ENCODE assay signal across 18 cellular contexts in the genomic region with DNA sequence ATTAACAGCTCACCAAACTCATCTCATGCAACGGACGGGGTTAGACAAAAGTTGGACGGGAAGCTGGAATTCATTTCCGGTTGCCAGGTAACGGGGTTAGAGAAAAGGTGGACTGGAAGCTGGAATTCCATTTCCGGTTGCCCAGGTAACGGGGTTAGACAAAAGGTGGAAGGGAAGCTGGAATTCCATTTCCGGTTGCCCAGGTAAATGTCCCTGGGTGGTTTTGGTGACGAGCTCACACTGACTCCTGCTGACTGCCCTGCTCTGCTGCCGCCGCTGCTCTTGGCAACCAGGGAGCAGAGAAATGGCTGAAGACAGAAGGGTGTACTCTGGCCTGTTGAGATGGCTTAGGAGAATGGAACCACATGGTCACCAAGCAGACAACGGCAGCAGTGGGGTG.
DNase-seq lines count a peak whose midpoint lies in the region; ATAC-seq and TF ChIP-seq lines count a peak whose summit lies in the region.
"Had no signal": no experiment of that assay in that cellular context is flagged by ENCODE, and none has a peak within 500 bp of the region (broad histone marks: within the 10 kb centered on the region; RNA-seq: fewer than 3 reads in every experiment).

No MANE protein-coding gene starts in this region.

- H3K9me3 ChIP-seq in T-helper 17 cell (ENCODE audit: control insufficient read depth, low read length, poor library complexity, severe bottlenecking) (no peaks in the 10 kb centered on the region), iPS DF 6.9 (ENCODE audit: control insufficient read depth, insufficient read depth, low read length) (no peaks in the 10 kb centered on the region), trophoblast cell (ENCODE audit: insufficient read depth, low read depth, low read length) (no peaks in the 10 kb centered on the region)
- H3K9me3 ChIP-seq: SJCRH30 had no signal

- DNase-seq in GM23338 (ENCODE audit: low spot score): peak; percentile 93
- DNase-seq in T-helper 17 cell: no peak
- peak; percentile 55 for DNase-seq in iPS DF 6.9 (ENCODE audit: low read depth, low spot score)
- no peak for DNase-seq in trophoblast cell
- DNase-seq in DMS79 treated with DMSO at 0.1 percent for 48 hours (lab: John Stamatoyannopoulos, UW): no peak
- DNase-seq in NCI-H1436 (lab: John Stamatoyannopoulos, UW): no peak
- DNase-seq: CD8-positive, alpha-beta memory T cell; NCI-H1092; NCI-H1930; NCI-H524; NK-92 treated with Interleukin-12 subunit alpha and Interleukin-12 subunit beta, amount 100 ng/mL, for 24 hours; OCI-M1; RPMI8226; SJCRH30 had no signal

- H3K27me3 Mint-ChIP-seq in GM23338 (ENCODE audit: insufficient read depth, low read depth, poor library complexity) (peaks cover 3% of the 10 kb centered on the region), T-helper 17 cell (no peaks in the 10 kb centered on the region)
- H3K27me3 Mint-ChIP-seq: B cell; CD8-positive, alpha-beta memory T cell had no signal

- H3K27ac Mint-ChIP-seq in GM23338 (no peak overlapping the region), T-helper 17 cell (peak overlapping the region; percentile 41)
- H3K27ac Mint-ChIP-seq: B cell had no signal

- H3K4me1 Mint-ChIP-seq in GM23338 (peaks cover 31% of the 10 kb centered on the region), T-helper 17 cell (peaks cover 6% of the 10 kb centered on the region)
- H3K4me1 Mint-ChIP-seq: CD8-positive, alpha-beta memory T cell had no signal

- H3K9ac ChIP-seq in trophoblast cell (ENCODE audit: low read length): no peak overlapping the region
- H3K9ac ChIP-seq: KMS-11 had no signal

- H2BK120ac ChIP-seq in trophoblast cell (ENCODE audit: insufficient read depth, low read length, poor library complexity): no peak overlapping the region

- H3K4me3 ChIP-seq in GM23338 (no peak overlapping the region), iPS DF 6.9 (ENCODE audit: low read length) (no peak overlapping the region), trophoblast cell (ENCODE audit: low read depth, low read length) (no peak overlapping the region)
- H3K4me3 ChIP-seq: SJCRH30 had no signal

- H3K14ac ChIP-seq in trophoblast cell (ENCODE audit: low read length): peak overlapping the region; percentile 20

- WGBS in iPS DF 6.9 (ENCODE audit: insufficient coverage, insufficient read length): no CpG with 5 or more reads among the region's 12 CpGs
- WGBS in trophoblast cell (ENCODE audit: extremely low coverage, insufficient coverage, insufficient read length): no CpG with 5 or more reads among the region's 12 CpGs

- no peak overlapping the region for H3K18ac ChIP-seq in trophoblast cell (ENCODE audit: low read length)

- H3K23ac ChIP-seq in trophoblast cell (ENCODE audit: low read length): no peak overlapping the region

- H3K9me3 Mint-ChIP-seq in GM23338: peaks cover 5% of the 10 kb centered on the region
- H3K9me3 Mint-ChIP-seq: CD8-positive, alpha-beta memory T cell had no signal

- H3K4me2 ChIP-seq in GM23338 (no peak overlapping the region), trophoblast cell (ENCODE audit: low read length) (no peak overlapping the region)
- H3K4me2 ChIP-seq: KMS-11 had no signal

- H3K27me3 ChIP-seq in GM23338 (ENCODE audit: insufficient read depth) (no peaks in the 10 kb centered on the region), iPS DF 6.9 (ENCODE audit: control insufficient read depth, insufficient read depth, low read length) (no peaks in the 10 kb centered on the region; the same call in 1 of the 2 replicates), trophoblast cell (ENCODE audit: insufficient read depth, low read length) (no peaks in the 10 kb centered on the region)
- H3K27me3 ChIP-seq: SJCRH30 had no signal

- H4K91ac ChIP-seq in trophoblast cell (ENCODE audit: low read depth, low read length): no peak overlapping the region

- no peak overlapping the region for H3K4me3 Mint-ChIP-seq in GM23338
- H3K4me3 Mint-ChIP-seq in T-helper 17 cell: no peak overlapping the region
- H3K4me3 Mint-ChIP-seq: B cell; CD8-positive, alpha-beta memory T cell had no signal

- TF ChIP-seq CTCF in GM23338 (conservative IDR thresholded peaks at IDR 0.05; ENCODE audit: low read depth in 2 of 2): peak; percentile 24 to 58; a peak in 3 of 4 replicates

- H3K79me1 ChIP-seq in trophoblast cell (ENCODE audit: low read length): peaks cover 4% of the 10 kb centered on the region

- no peak overlapping the region for H2BK5ac ChIP-seq in trophoblast cell (ENCODE audit: low read depth, low read length, poor library complexity)

- no peak overlapping the region for H4K8ac ChIP-seq in trophoblast cell (ENCODE audit: low read depth, low read length)

- H3K4ac ChIP-seq in trophoblast cell (ENCODE audit: low read depth, low read length): no peak overlapping the region

- no peaks in the 10 kb centered on the region for H3K9me2 ChIP-seq in GM23338 (ENCODE audit: insufficient read depth)

- peak; percentile 75 for ATAC-seq in GM23338
- ATAC-seq in T-helper 17 cell: no peak
- ATAC-seq in HG02610 (IDR thresholded peaks at IDR 0.05; ENCODE audit: unreplicated experiment): no peak
- ATAC-seq: HepG2 had no signal

- H2BK12ac ChIP-seq in trophoblast cell (ENCODE audit: low read length): peak overlapping the region; percentile 15

- H4K20me1 ChIP-seq in GM23338 (replicated peaks; ENCODE audit: insufficient read depth): no peaks in the 10 kb centered on the region

- H4K12ac ChIP-seq in trophoblast cell (ENCODE audit: low read depth, low read length): no peak overlapping the region

- H3K79me2 ChIP-seq in GM23338 (replicated peaks; ENCODE audit: insufficient read depth): no peaks in the 10 kb centered on the region
- no peaks in the 10 kb centered on the region for H3K79me2 ChIP-seq in trophoblast cell (ENCODE audit: control insufficient read depth, insufficient read depth, low read length, poor library complexity)

- H3K27ac ChIP-seq in GM23338 (ENCODE audit: low read depth) (peak overlapping the region; percentile 84), iPS DF 6.9 (ENCODE audit: low read length) (no peak overlapping the region), trophoblast cell (ENCODE audit: low read depth, low read length) (no peak overlapping the region)
- H3K27ac ChIP-seq: KMS-11, SJCRH30 had no signal

- H3F3A ChIP-seq in GM23338 (replicated peaks; ENCODE audit: low read depth): peaks cover 9% of the 10 kb centered on the region; the same call in 1 of the 2 replicates

- H2AFZ ChIP-seq in GM23338 (no peak overlapping the region), trophoblast cell (ENCODE audit: insufficient read depth, low read length, poor library complexity) (no peak overlapping the region)

- peaks cover 28% of the 10 kb centered on the region for H3K4me1 ChIP-seq in GM23338 (ENCODE audit: insufficient read depth)
- peaks cover 7% of the 10 kb centered on the region for H3K4me1 ChIP-seq in iPS DF 6.9 (ENCODE audit: control insufficient read depth, insufficient read depth, low read length)
- H3K4me1 ChIP-seq in trophoblast cell (ENCODE audit: control insufficient read depth in 1 of 2, insufficient read depth in 2 of 2, low read length in 2 of 2): peaks cover 10 to 11% of the 10 kb centered on the region in 2 experiments
- H3K4me1 ChIP-seq: SJCRH30 had no signal

- H3K36me3 Mint-ChIP-seq in GM23338 (ENCODE audit: low read depth) (peaks cover 35% of the 10 kb centered on the region), T-helper 17 cell (ENCODE audit: low read depth) (peaks cover 12% of the 10 kb centered on the region)

- peak overlapping the region; percentile 84 for H2AK5ac ChIP-seq in trophoblast cell (ENCODE audit: low read length)

- H3K36me3 ChIP-seq in GM23338 (ENCODE audit: insufficient read depth): no peaks in the 10 kb centered on the region; the same call in 1 of the 2 replicates
- peaks cover 6% of the 10 kb centered on the region; the same call in 1 of the 2 replicates for H3K36me3 ChIP-seq in iPS DF 6.9 (ENCODE audit: control insufficient read depth, insufficient read depth, low read length)
- peaks cover 22 to 23% of the 10 kb centered on the region in 2 experiments for H3K36me3 ChIP-seq in trophoblast cell (ENCODE audit: control insufficient read depth in 1 of 2, insufficient read depth in 2 of 2, low read length in 2 of 2)
- H3K36me3 ChIP-seq: SJCRH30 had no signal

TF ChIP-seq in GM23338, 12 proteins besides CTCF, POLR2A, EP300 and RAD21:
- TF ChIP-seq EZH2 (IDR thresholded peaks at IDR 0.05; ENCODE audit: low read depth, unreplicated experiment): no peak
- TF ChIP-seq, protein P1, sequence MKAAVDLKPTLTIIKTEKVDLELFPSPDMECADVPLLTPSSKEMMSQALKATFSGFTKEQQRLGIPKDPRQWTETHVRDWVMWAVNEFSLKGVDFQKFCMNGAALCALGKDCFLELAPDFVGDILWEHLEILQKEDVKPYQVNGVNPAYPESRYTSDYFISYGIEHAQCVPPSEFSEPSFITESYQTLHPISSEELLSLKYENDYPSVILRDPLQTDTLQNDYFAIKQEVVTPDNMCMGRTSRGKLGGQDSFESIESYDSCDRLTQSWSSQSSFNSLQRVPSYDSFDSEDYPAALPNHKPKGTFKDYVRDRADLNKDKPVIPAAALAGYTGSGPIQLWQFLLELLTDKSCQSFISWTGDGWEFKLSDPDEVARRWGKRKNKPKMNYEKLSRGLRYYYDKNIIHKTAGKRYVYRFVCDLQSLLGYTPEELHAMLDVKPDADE (IDR thresholded peaks at IDR 0.05): 0 out of 2 replicates have a peak, but pooled peaks have one; percentile 16

Comparison
In these comparisons a context has a peak if more than half of its experiments do, and no peak if none do; other contexts are left out.
1. DNase-seq: peak in GM23338 (single experiment) and iPS DF 6.9 (single experiment); none in T-helper 17 cell (0 of 3), trophoblast cell (0 of 2), DMS79 treated with DMSO at 0.1 percent for 48 hours (single experiment) and NCI-H1436 (single experiment).